Comparison of ENCODE assay signal across 26 cellular contexts in the genomic region with DNA sequence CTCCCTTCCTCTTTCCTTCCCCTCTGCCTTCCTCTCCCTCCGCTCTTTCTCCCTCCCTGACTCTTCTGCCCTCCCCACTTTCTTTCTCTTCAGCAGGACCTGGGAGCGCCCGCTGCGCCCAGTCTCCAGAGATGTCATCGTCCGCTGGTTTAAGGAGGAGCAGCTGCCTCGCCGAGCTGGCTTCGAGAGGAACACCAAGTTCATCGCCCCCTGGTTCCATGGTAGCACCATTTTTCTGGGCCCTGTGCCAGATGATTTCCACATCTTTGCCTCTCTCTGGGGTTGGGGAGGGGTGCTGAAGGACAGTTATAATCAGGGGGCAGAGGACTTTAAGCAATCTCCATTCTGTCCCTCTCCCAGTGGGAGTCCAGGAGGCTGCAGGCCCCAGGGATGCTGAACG.
"Had no signal": no experiment of that assay in that cellular context is flagged by ENCODE, and none has a peak within 500 bp of the region (broad histone marks: within the 10 kb centered on the region; RNA-seq: fewer than 3 reads in every experiment).

No MANE protein-coding gene starts in this region.

- H3K27me3 Mint-ChIP-seq: activated naive CD8-positive, alpha-beta T cell; activated T-cell treated with anti-CD3 and anti-CD28 coated beads, Interleukin-2, amount 50 U/mL, for 24 hours; activated T-helper 17 cell treated with anti-CD3 and anti-CD28 coated beads, Interleukin-2, amount 50 U/mL, for 72 hours; naive B cell had no signal

- H3K4me1 ChIP-seq: adrenal gland, ascending aorta, stomach had no signal

- H3K27ac Mint-ChIP-seq: activated CD8-positive, alpha-beta T cell treated with anti-CD3 and anti-CD28 coated beads, Interleukin-2, amount 10 ng/mL, durations not matched to agents 7 days and 5 days; activated naive CD8-positive, alpha-beta T cell; activated T-cell treated with anti-CD3 and anti-CD28 coated beads, Interleukin-2, amount 50 U/mL, for 24 hours; activated T-helper 17 cell treated with anti-CD3 and anti-CD28 coated beads, Interleukin-2, amount 50 U/mL, for 72 hours; naive B cell; stimulated activated memory B cell treated with anti-CD40 and anti-IgM and Interleukin-4, amounts not matched to agents 10 μg/mL and 1 μg/mL and 100 μg/mL, for 72 hours; T-helper 2 cell treated with Interferon-gamma antibody and Interleukin-4, amounts not matched to agents 5 μg/mL and 100 μg/mL, for 36 hours had no signal

- DNase-seq: activated CD4-positive, alpha-beta T cell treated with anti-CD3 and anti-CD28 coated beads, Interleukin-2, amount 50 U/mL, for 1 hour; activated CD4-positive, CD25-positive, alpha-beta regulatory T cell treated with anti-CD3 and anti-CD28 coated beads, Interleukin-2, amount 50 U/mL, for 72 hours; activated CD8-positive, alpha-beta T cell treated with anti-CD3 and anti-CD28 coated beads, Interleukin-2, amount 10 ng/mL, durations not matched to agents 7 days and 5 days; activated T-cell treated with anti-CD3 and anti-CD28 coated beads, Interleukin-2, amount 50 U/mL, for 24 hours; brain microvascular endothelial cell; caudate nucleus; effector memory CD4-positive, alpha-beta T cell; mesenchymal stem cell; mucosa of descending colon; naive B cell; occipital lobe; small intestine; stomach; trophoblast cell; uterus; WERI-Rb-1 had no signal

- H3K36me3 Mint-ChIP-seq: naive B cell; stimulated activated memory B cell treated with anti-CD40 and anti-IgM and Interleukin-4, amounts not matched to agents 10 μg/mL and 1 μg/mL and 100 μg/mL, for 72 hours had no signal

- H3K27me3 ChIP-seq: adrenal gland, ascending aorta, brain microvascular endothelial cell, stomach, suprapubic skin, uterus had no signal

- ATAC-seq: activated CD8-positive, alpha-beta T cell treated with anti-CD3 and anti-CD28 coated beads, Interleukin-2, amount 10 ng/mL, durations not matched to agents 7 days and 5 days; activated T-helper 17 cell treated with anti-CD3 and anti-CD28 coated beads, Interleukin-2, amount 50 U/mL, for 72 hours; esophagus mucosa; mucosa of descending colon; sciatic nerve; stimulated activated memory B cell treated with anti-CD40 and anti-IgM and Interleukin-4, amounts not matched to agents 10 μg/mL and 1 μg/mL and 100 μg/mL, for 72 hours had no signal

- H3K9me3 Mint-ChIP-seq: activated T-cell treated with anti-CD3 and anti-CD28 coated beads, Interleukin-2, amount 50 U/mL, for 24 hours; activated T-helper 17 cell treated with anti-CD3 and anti-CD28 coated beads, Interleukin-2, amount 50 U/mL, for 72 hours; naive B cell; neural crest cell; stimulated activated memory B cell treated with anti-CD40 and anti-IgM and Interleukin-4, amounts not matched to agents 10 μg/mL and 1 μg/mL and 100 μg/mL, for 72 hours; T-helper 2 cell treated with Interferon-gamma antibody and Interleukin-4, amounts not matched to agents 5 μg/mL and 100 μg/mL, for 36 hours had no signal

- H3K27ac ChIP-seq: adrenal gland, ascending aorta, brain microvascular endothelial cell, stomach, suprapubic skin, uterus had no signal

- H3K4me3 ChIP-seq: adrenal gland, ascending aorta, mucosa of descending colon, stomach, suprapubic skin, uterus had no signal

- H3K9me3 ChIP-seq: adrenal gland, ascending aorta, mucosa of descending colon, stomach, suprapubic skin, uterus had no signal

- H3K36me3 ChIP-seq: adrenal gland, ascending aorta, brain microvascular endothelial cell, stomach, suprapubic skin, uterus, WERI-Rb-1 had no signal

- H3K4me3 Mint-ChIP-seq: activated CD8-positive, alpha-beta T cell treated with anti-CD3 and anti-CD28 coated beads, Interleukin-2, amount 10 ng/mL, durations not matched to agents 7 days and 5 days; activated naive CD8-positive, alpha-beta T cell; activated T-cell treated with anti-CD3 and anti-CD28 coated beads, Interleukin-2, amount 50 U/mL, for 24 hours; activated T-helper 17 cell treated with anti-CD3 and anti-CD28 coated beads, Interleukin-2, amount 50 U/mL, for 72 hours; naive B cell; neural crest cell; stimulated activated memory B cell treated with anti-CD40 and anti-IgM and Interleukin-4, amounts not matched to agents 10 μg/mL and 1 μg/mL and 100 μg/mL, for 72 hours; T-helper 2 cell treated with Interferon-gamma antibody and Interleukin-4, amounts not matched to agents 5 μg/mL and 100 μg/mL, for 36 hours had no signal

- H3K4me1 Mint-ChIP-seq: activated T-helper 17 cell treated with anti-CD3 and anti-CD28 coated beads, Interleukin-2, amount 50 U/mL, for 72 hours; naive B cell; stimulated activated memory B cell treated with anti-CD40 and anti-IgM and Interleukin-4, amounts not matched to agents 10 μg/mL and 1 μg/mL and 100 μg/mL, for 72 hours had no signal
